Comparison of ENCODE assay signal across 29 cellular contexts in the genomic region with DNA sequence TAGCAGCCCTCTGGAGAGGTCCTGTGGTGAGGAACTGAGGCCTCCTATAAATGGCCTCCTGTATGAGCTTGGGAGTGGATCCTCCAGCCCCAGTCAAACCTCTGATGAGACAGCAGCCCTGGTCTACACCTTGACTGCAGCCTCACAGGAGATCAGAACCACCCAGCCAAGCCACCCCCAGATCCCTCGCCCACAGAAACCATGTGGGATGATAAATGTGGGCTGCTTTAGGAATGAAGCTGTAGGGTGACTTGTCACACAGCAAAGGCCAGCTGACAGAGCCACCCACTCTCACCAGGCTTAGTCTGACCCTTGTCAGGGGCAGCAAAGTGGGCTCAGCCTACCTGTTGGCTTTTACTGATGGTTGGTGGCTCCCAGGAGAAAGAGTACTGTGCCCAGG.
"Had no signal": no experiment of that assay in that cellular context is flagged by ENCODE, and none has a peak within 500 bp of the region (broad histone marks: within the 10 kb centered on the region; RNA-seq: fewer than 3 reads in every experiment).

No MANE protein-coding gene starts in this region.

- H3K36me3 ChIP-seq: heart left ventricle, left ventricle myocardium inferior, neural progenitor cell, neutrophil, right atrium auricular region, right lobe of liver, suprapubic skin, thoracic aorta, tibial artery, upper lobe of right lung had no signal

- H3K27me3 ChIP-seq: heart left ventricle, neutrophil, right atrium auricular region, right lobe of liver, suprapubic skin, tibial artery, upper lobe of right lung had no signal

- H3K27ac ChIP-seq: heart left ventricle, left ventricle myocardium inferior, neural progenitor cell, neutrophil, parathyroid adenoma, right atrium auricular region, right lobe of liver, suprapubic skin, thoracic aorta, tibial artery, upper lobe of right lung had no signal

- H3K9me3 Mint-ChIP-seq: immature natural killer cell; stimulated activated effector memory CD8-positive, alpha-beta T cell treated with anti-CD3 and anti-CD28 coated beads, Interleukin-12 subunit alpha, Interleukin-12 subunit beta, amount 100 ng/mL, for 72 hours; stimulated activated naive CD8-positive, alpha-beta T cell treated with anti-CD3 and anti-CD28 coated beads, Interleukin-15, Interleukin-2, amounts not matched to agents 100 ng/mL and 50 ng/mL, for 24 hours had no signal

- H3K4me1 ChIP-seq: parathyroid adenoma, right lobe of liver had no signal

- H3K4me3 ChIP-seq: heart left ventricle, left ventricle myocardium inferior, mucosa of descending colon, neural progenitor cell, right atrium auricular region, right lobe of liver, smooth muscle cell, suprapubic skin, thoracic aorta, tibial artery, upper lobe of right lung had no signal

- H3K27ac Mint-ChIP-seq: immature natural killer cell; memory B cell; nephron progenitor cell; progenitor cell of endocrine pancreas; stimulated activated effector memory CD8-positive, alpha-beta T cell treated with anti-CD3 and anti-CD28 coated beads, Interleukin-12 subunit alpha, Interleukin-12 subunit beta, amount 100 ng/mL, for 72 hours; stimulated activated naive CD8-positive, alpha-beta T cell treated with anti-CD3 and anti-CD28 coated beads, Interleukin-15, Interleukin-2, amounts not matched to agents 100 ng/mL and 50 ng/mL, for 24 hours had no signal

- H3K9me3 ChIP-seq: neutrophil, right lobe of liver, suprapubic skin, thoracic aorta, upper lobe of right lung had no signal

- H3K4me1 Mint-ChIP-seq: immature natural killer cell; stimulated activated effector memory CD8-positive, alpha-beta T cell treated with anti-CD3 and anti-CD28 coated beads, Interleukin-12 subunit alpha, Interleukin-12 subunit beta, amount 100 ng/mL, for 72 hours had no signal

- H3K9ac ChIP-seq: neural progenitor cell, parathyroid adenoma had no signal

- DNase-seq: hypothalamus; immature natural killer cell; left ventricle myocardium inferior; midbrain; mucosa of descending colon; naive thymus-derived CD4-positive, alpha-beta T cell; nephron progenitor cell; occipital lobe; stimulated activated CD4-positive, alpha-beta T cell treated with anti-CD3 and anti-CD28 coated beads, Interleukin-12 subunit alpha, Interleukin-12 subunit beta, amount 100 ng/mL, for 4 hours; stimulated activated CD4-positive, alpha-beta T cell treated with anti-CD3 and anti-CD28 coated beads, Interleukin-4, amount 100 ng/mL, for 24 hours; stimulated activated naive CD4-positive, alpha-beta T cell; tibial artery; trophoblast cell; upper lobe of right lung had no signal

- FAIRE-seq: islet of Langerhans, urothelium cell line had no signal

- H3K4me3 Mint-ChIP-seq: immature natural killer cell; memory B cell; nephron progenitor cell; neural progenitor cell; stimulated activated effector memory CD8-positive, alpha-beta T cell treated with anti-CD3 and anti-CD28 coated beads, Interleukin-12 subunit alpha, Interleukin-12 subunit beta, amount 100 ng/mL, for 72 hours; stimulated activated naive CD8-positive, alpha-beta T cell treated with anti-CD3 and anti-CD28 coated beads, Interleukin-15, Interleukin-2, amounts not matched to agents 100 ng/mL and 50 ng/mL, for 24 hours had no signal

- H3K27me3 Mint-ChIP-seq: memory B cell; naive thymus-derived CD4-positive, alpha-beta T cell; stimulated activated naive CD8-positive, alpha-beta T cell treated with anti-CD3 and anti-CD28 coated beads, Interleukin-15, Interleukin-2, amounts not matched to agents 100 ng/mL and 50 ng/mL, for 24 hours had no signal

- ATAC-seq: heart left ventricle; mucosa of descending colon; naive thymus-derived CD4-positive, alpha-beta T cell; right lobe of liver; stimulated activated effector memory CD8-positive, alpha-beta T cell treated with anti-CD3 and anti-CD28 coated beads, Interleukin-12 subunit alpha, Interleukin-12 subunit beta, amount 100 ng/mL, for 72 hours; upper lobe of right lung had no signal

- H3K36me3 Mint-ChIP-seq: immature natural killer cell; neural progenitor cell; stimulated activated effector memory CD8-positive, alpha-beta T cell treated with anti-CD3 and anti-CD28 coated beads, Interleukin-12 subunit alpha, Interleukin-12 subunit beta, amount 100 ng/mL, for 72 hours had no signal
